ENCODE assay signal across 33 cellular contexts in genomic region chr10:49231421-49231820, GRCh38. TPM values are rescaled to one million over a fixed set of nuclear protein-coding genes. Genes with fewer than 3 reads are reported as not detected.
"Had no signal": no experiment of that assay in that cellular context is flagged by ENCODE, and none has a peak within 500 bp of the region (broad histone marks: within the 10 kb centered on the region; RNA-seq: fewer than 3 reads in every experiment).

No MANE protein-coding gene starts in this region.

- H3K4me1 ChIP-seq: adrenal gland, body of pancreas, breast epithelium had no signal

- H3K27me3 ChIP-seq: adrenal gland, body of pancreas, brain microvascular endothelial cell, breast epithelium had no signal

- H3K36me3 ChIP-seq: adrenal gland, brain microvascular endothelial cell, breast epithelium had no signal

- H3K9me3 ChIP-seq: adrenal gland, body of pancreas, breast epithelium had no signal

- H3K27ac ChIP-seq: adrenal gland, body of pancreas, brain microvascular endothelial cell, breast epithelium, VCaP had no signal

- FAIRE-seq: astrocyte, TTC549 had no signal

- DNase-seq: activated B cell treated with CpG ODN at 0.5 μM for 24 hours; activated CD4-positive, alpha-beta memory T cell treated with anti-CD3 and anti-CD28 coated beads for 36 hours; activated CD4-positive, alpha-beta T cell treated with anti-CD3 and anti-CD28 coated beads for 4 hours; activated CD4-positive, alpha-beta T cell treated with anti-CD3 and anti-CD28 coated beads, Interleukin-2, amount 10 ng/mL, durations not matched to agents 24 days and 14 days; activated CD4-positive, alpha-beta T cell treated with anti-CD3 and anti-CD28 coated beads, Interleukin-2, amount 50 U/mL, for 1 hour; activated CD4-positive, alpha-beta T cell treated with anti-CD3 and anti-CD28 coated beads, Interleukin-2, amount 50 U/mL, for 4 hours; activated CD4-positive, CD25-positive, alpha-beta regulatory T cell treated with anti-CD3 and anti-CD28 coated beads, Interleukin-2, amount 50 U/mL, for 72 hours; activated CD8-positive, alpha-beta memory T cell treated with anti-CD3 and anti-CD28 coated beads, Interleukin-2, amount 50 U/mL, for 4 hours; activated CD8-positive, alpha-beta T cell treated with anti-CD3 and anti-CD28 coated beads for 36 hours; activated effector memory CD4-positive, alpha-beta T cell treated with anti-CD3 and anti-CD28 coated beads, Interleukin-2, amount 50 U/mL, for 16 hours; activated gamma-delta T cell treated with Interleukin-2 at 50 U/mL for 16 hours; activated naive CD4-positive, alpha-beta T cell; activated naive CD4-positive, alpha-beta T cell treated with anti-CD3 and anti-CD28 coated beads for 36 hours; activated naive CD4-positive, alpha-beta T cell treated with anti-CD3 and anti-CD28 coated beads, Interleukin-2, amount 50 U/mL, for 16 hours; activated naive CD8-positive, alpha-beta T cell treated with anti-CD3 and anti-CD28 coated beads for 36 hours; activated T-cell treated with anti-CD3 and anti-CD28 coated beads for 4 hours; activated T-cell treated with anti-CD3 and anti-CD28 coated beads, Interleukin-2, amount 50 U/mL, for 1 hour; activated T-cell treated with anti-CD3 and anti-CD28 coated beads, Interleukin-2, amount 50 U/mL, for 4 hours; activated T-cell treated with anti-CD3 and anti-CD28 coated beads, Interleukin-2, amount 50 U/mL, for 72 hours; adrenal gland; amniotic stem cell; aorta; body of pancreas; brain microvascular endothelial cell; central memory CD4-positive, alpha-beta T cell; T-helper 2 cell; T-helper 9 cell had no signal

- ATAC-seq: activated CD8-positive, alpha-beta T cell treated with anti-CD3 and anti-CD28 coated beads for 36 hours; activated naive CD4-positive, alpha-beta T cell treated with anti-CD3 and anti-CD28 coated beads, Interleukin-2, amount 50 U/mL, for 72 hours; activated T-cell treated with anti-CD3 and anti-CD28 coated beads, Interleukin-2, amount 50 U/mL, for 4 hours; activated T-cell treated with anti-CD3 and anti-CD28 coated beads, Interleukin-2, amount 50 U/mL, for 72 hours; activated T-helper 17 cell treated with anti-CD3 and anti-CD28 coated beads, Interleukin-2, amount 50 U/mL, for 72 hours; body of pancreas had no signal

- H3K4me3 ChIP-seq: adrenal gland, body of pancreas, breast epithelium had no signal

RNA-seq across cellular contexts. Expression of gene TMEM273, which starts 43.2 kb away (rescaled TPM):
- total RNA-seq: astrocyte had no signal
